ENCODE assay signal across 8 cellular contexts in the genomic region with DNA sequence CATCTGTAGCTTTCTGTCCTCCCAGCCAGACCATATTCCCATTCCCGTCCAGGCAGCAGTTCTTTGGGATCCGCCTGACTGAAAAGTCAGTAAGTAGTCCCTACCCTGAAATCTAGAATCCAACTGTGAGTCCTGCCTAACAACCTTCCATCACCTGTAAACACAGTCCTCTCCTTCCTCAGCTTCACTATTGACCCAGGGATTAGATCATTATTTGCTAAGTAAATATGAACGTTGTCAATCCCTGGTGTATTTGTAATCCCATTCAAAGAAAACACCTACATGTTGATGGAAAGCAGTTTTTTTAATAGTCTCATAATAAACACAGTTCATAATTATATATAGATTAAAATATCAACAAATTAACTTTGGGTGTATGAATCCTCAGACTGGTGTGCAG.
DNase-seq lines count a peak whose midpoint lies in the region; ATAC-seq and TF ChIP-seq lines count a peak whose summit lies in the region.

No MANE protein-coding gene starts in this region.

- no peak for TF ChIP-seq CTCF in brain microvascular endothelial cell (IDR thresholded peaks at IDR 0.05; ENCODE audit: low read depth, low read length, missing control alignments)

- peak; percentile 79 for DNase-seq in DMS153 (lab: John Stamatoyannopoulos, UW)
- peak; percentile 77 for DNase-seq in NCI-H146 (lab: John Stamatoyannopoulos, UW)
- no peak for DNase-seq in brain microvascular endothelial cell
- no peak for DNase-seq in stimulated activated CD4-positive, alpha-beta T cell treated with anti-CD3 and anti-CD28 coated beads, Interleukin-4, amount 100 ng/mL, for 4 hours

- H3K36me3 ChIP-seq in brain microvascular endothelial cell (replicated peaks) = no peaks in the 10 kb centered on the region
- no peaks in the 10 kb centered on the region for H3K36me3 ChIP-seq in mucosa of stomach (ENCODE audit: control insufficient read depth, insufficient read depth, low read length)

- no peak for ATAC-seq in GM21447 (IDR thresholded peaks at IDR 0.05; ENCODE audit: unreplicated experiment)
- no peak for ATAC-seq in HG03095 (IDR thresholded peaks at IDR 0.05; ENCODE audit: unreplicated experiment)
- ATAC-seq in HG03520 (IDR thresholded peaks at IDR 0.05; ENCODE audit: unreplicated experiment) = no peak

- H3K9me3 ChIP-seq in mucosa of stomach (ENCODE audit: control insufficient read depth, low read length) = no peaks in the 10 kb centered on the region

- in situ Hi-C loops in brain microvascular endothelial cell (cut with HindIII; ENCODE audit: low pct_ligation_motif_present, low sequenced_read_pairs) = no loop called here

- H3K27me3 ChIP-seq in brain microvascular endothelial cell (replicated peaks) = no peaks in the 10 kb centered on the region
- H3K27me3 ChIP-seq in mucosa of stomach (ENCODE audit: control insufficient read depth, insufficient read depth, low read length) = no peaks in the 10 kb centered on the region

- H3K27ac ChIP-seq in brain microvascular endothelial cell = no peak overlapping the region

- H3K4me3 ChIP-seq in brain microvascular endothelial cell (ENCODE audit: low read depth, low read length) (peak overlapping the region; percentile 83), mucosa of stomach (ENCODE audit: low read length) (peak overlapping the region; percentile 49)

- peaks cover 6% of the 10 kb centered on the region for H3K4me1 ChIP-seq in mucosa of stomach (ENCODE audit: control insufficient read depth, insufficient read depth, low read length)

- H3K9ac ChIP-seq in mucosa of stomach (ENCODE audit: low read length) = peak overlapping the region; percentile 72

Comparison
In these comparisons a context has a peak if more than half of its experiments do, and no peak if none do; other contexts are left out.
1. DNase-seq: peak in DMS153 (single experiment) and NCI-H146 (single experiment); none in brain microvascular endothelial cell (single experiment) and stimulated activated CD4-positive, alpha-beta T cell treated with anti-CD3 and anti-CD28 coated beads, Interleukin-4, amount 100 ng/mL, for 4 hours (0 of 2).